ENCODE assay signal across 29 cellular contexts in genomic region chr11:130721282-130721681, GRCh38.
"Had no signal": no experiment of that assay in that cellular context is flagged by ENCODE, and none has a peak within 500 bp of the region (broad histone marks: within the 10 kb centered on the region; RNA-seq: fewer than 3 reads in every experiment).

No MANE protein-coding gene starts in this region.

- H3K36me3 ChIP-seq: gastrocnemius medialis, WERI-Rb-1 had no signal

- H3K27me3 Mint-ChIP-seq: activated B cell treated with CpG ODN at 0.5 μM for 24 hours; activated CD8-positive, alpha-beta T cell treated with anti-CD3 and anti-CD28 coated beads for 36 hours had no signal

- H3K4me3 ChIP-seq: body of pancreas, gastrocnemius medialis had no signal

- H3K9me3 ChIP-seq: body of pancreas, gastrocnemius medialis had no signal

- FAIRE-seq: colon, endometrium had no signal

- H3K36me3 Mint-ChIP-seq: activated naive CD8-positive, alpha-beta T cell had no signal

- DNase-seq: activated B cell treated with CpG ODN at 0.5 μM for 24 hours; activated CD4-positive, alpha-beta T cell treated with anti-CD3 and anti-CD28 coated beads for 48 hours; activated CD4-positive, alpha-beta T cell treated with anti-CD3 and anti-CD28 coated beads, Interleukin-2, amount 50 U/mL, for 1 hour; activated CD4-positive, alpha-beta T cell treated with anti-CD3 and anti-CD28 coated beads, Interleukin-2, amount 50 U/mL, for 48 hours; activated CD8-positive, alpha-beta memory T cell treated with anti-CD3 and anti-CD28 coated beads for 24 hours; activated CD8-positive, alpha-beta T cell treated with anti-CD3 and anti-CD28 coated beads for 36 hours; activated effector memory CD4-positive, alpha-beta T cell treated with Interleukin-2 at 50 U/mL for 16 hours; activated gamma-delta T cell treated with Interleukin-2 at 50 U/mL for 16 hours; activated naive CD4-positive, alpha-beta T cell treated with anti-CD3 and anti-CD28 coated beads, Interleukin-2, amount 50 U/mL, for 16 hours; activated naive CD4-positive, alpha-beta T cell treated with Interleukin-2 at 50 U/mL for 16 hours; activated T-cell treated with anti-CD3 and anti-CD28 coated beads, Interleukin-2, amount 50 U/mL, for 4 hours; amniotic stem cell; anterior cingulate cortex; body of pancreas; caudate nucleus; cortex of kidney; effector CD8-positive, alpha-beta T cell; gastrocnemius medialis; T-helper 1 cell; T-helper 17 cell; T1000; WERI-Rb-1 had no signal

- H3K27me3 ChIP-seq: body of pancreas had no signal

- H3K9me3 Mint-ChIP-seq: activated B cell treated with CpG ODN at 0.5 μM for 24 hours; activated CD8-positive, alpha-beta T cell treated with anti-CD3 and anti-CD28 coated beads for 36 hours; activated T-cell treated with anti-CD3 and anti-CD28 coated beads, Interleukin-2, amount 50 U/mL, for 4 hours; activated T-helper 17 cell treated with anti-CD3 and anti-CD28 coated beads, Interleukin-2, amount 50 U/mL, for 72 hours; T-helper 2 cell treated with Interferon-gamma antibody and Interleukin-4, amounts not matched to agents 5 μg/mL and 100 μg/mL, for 36 hours had no signal

- H3K4me1 Mint-ChIP-seq: activated B cell treated with CpG ODN at 0.5 μM for 24 hours; activated T-helper 17 cell treated with anti-CD3 and anti-CD28 coated beads, Interleukin-2, amount 50 U/mL, for 72 hours; T-helper 17 cell had no signal

- H3K4me3 Mint-ChIP-seq: activated B cell treated with CpG ODN at 0.5 μM for 24 hours; activated CD8-positive, alpha-beta T cell treated with anti-CD3 and anti-CD28 coated beads for 36 hours; activated naive CD8-positive, alpha-beta T cell; activated T-cell treated with anti-CD3 and anti-CD28 coated beads, Interleukin-2, amount 50 U/mL, for 4 hours; activated T-helper 17 cell treated with anti-CD3 and anti-CD28 coated beads, Interleukin-2, amount 50 U/mL, for 72 hours; T-helper 17 cell; T-helper 2 cell treated with Interferon-gamma antibody and Interleukin-4, amounts not matched to agents 5 μg/mL and 100 μg/mL, for 36 hours had no signal

- H3K27ac Mint-ChIP-seq: activated B cell treated with CpG ODN at 0.5 μM for 24 hours; activated CD8-positive, alpha-beta T cell treated with anti-CD3 and anti-CD28 coated beads for 36 hours; activated naive CD8-positive, alpha-beta T cell; activated T-helper 17 cell treated with anti-CD3 and anti-CD28 coated beads, Interleukin-2, amount 50 U/mL, for 72 hours; T-helper 17 cell; T-helper 2 cell treated with Interferon-gamma antibody and Interleukin-4, amounts not matched to agents 5 μg/mL and 100 μg/mL, for 36 hours had no signal

- ATAC-seq: activated CD4-positive, CD25-positive, alpha-beta regulatory T cell treated with anti-CD3 and anti-CD28 coated beads, Interleukin-2, amount 50 U/mL, for 24 hours; activated CD8-positive, alpha-beta T cell treated with anti-CD3 and anti-CD28 coated beads for 36 hours; activated T-cell treated with anti-CD3 and anti-CD28 coated beads, Interleukin-2, amount 50 U/mL, for 4 hours; activated T-helper 17 cell treated with anti-CD3 and anti-CD28 coated beads, Interleukin-2, amount 50 U/mL, for 72 hours; body of pancreas; gastrocnemius medialis; T-helper 17 cell had no signal

- H3K27ac ChIP-seq: body of pancreas, foreskin keratinocyte, gastrocnemius medialis, WERI-Rb-1 had no signal

- H3K4me1 ChIP-seq: body of pancreas, foreskin keratinocyte had no signal
